2 cellular contexts compared by ENCODE assay signal in genomic region chr12:57037264-57037663, GRCh38.
TF ChIP-seq lines count a peak whose summit lies in the region.

No MANE protein-coding gene starts in this region.

TF ChIP-seq in GM23338, 12 proteins besides CTCF, POLR2A, EP300 and RAD21:
- no peak for TF ChIP-seq NANOG (IDR thresholded peaks at IDR 0.05; ENCODE audit: borderline replicate concordance)
- no peak for TF ChIP-seq JUNB (IDR thresholded peaks at IDR 0.05; ENCODE audit: unreplicated experiment)
- no peak for TF ChIP-seq ZNF114 (CRISPR knock-in tag; IDR thresholded peaks at IDR 0.05)
- no peak for TF ChIP-seq EZH2 (IDR thresholded peaks at IDR 0.05; ENCODE audit: low read depth, unreplicated experiment)
- TF ChIP-seq, protein P1, sequence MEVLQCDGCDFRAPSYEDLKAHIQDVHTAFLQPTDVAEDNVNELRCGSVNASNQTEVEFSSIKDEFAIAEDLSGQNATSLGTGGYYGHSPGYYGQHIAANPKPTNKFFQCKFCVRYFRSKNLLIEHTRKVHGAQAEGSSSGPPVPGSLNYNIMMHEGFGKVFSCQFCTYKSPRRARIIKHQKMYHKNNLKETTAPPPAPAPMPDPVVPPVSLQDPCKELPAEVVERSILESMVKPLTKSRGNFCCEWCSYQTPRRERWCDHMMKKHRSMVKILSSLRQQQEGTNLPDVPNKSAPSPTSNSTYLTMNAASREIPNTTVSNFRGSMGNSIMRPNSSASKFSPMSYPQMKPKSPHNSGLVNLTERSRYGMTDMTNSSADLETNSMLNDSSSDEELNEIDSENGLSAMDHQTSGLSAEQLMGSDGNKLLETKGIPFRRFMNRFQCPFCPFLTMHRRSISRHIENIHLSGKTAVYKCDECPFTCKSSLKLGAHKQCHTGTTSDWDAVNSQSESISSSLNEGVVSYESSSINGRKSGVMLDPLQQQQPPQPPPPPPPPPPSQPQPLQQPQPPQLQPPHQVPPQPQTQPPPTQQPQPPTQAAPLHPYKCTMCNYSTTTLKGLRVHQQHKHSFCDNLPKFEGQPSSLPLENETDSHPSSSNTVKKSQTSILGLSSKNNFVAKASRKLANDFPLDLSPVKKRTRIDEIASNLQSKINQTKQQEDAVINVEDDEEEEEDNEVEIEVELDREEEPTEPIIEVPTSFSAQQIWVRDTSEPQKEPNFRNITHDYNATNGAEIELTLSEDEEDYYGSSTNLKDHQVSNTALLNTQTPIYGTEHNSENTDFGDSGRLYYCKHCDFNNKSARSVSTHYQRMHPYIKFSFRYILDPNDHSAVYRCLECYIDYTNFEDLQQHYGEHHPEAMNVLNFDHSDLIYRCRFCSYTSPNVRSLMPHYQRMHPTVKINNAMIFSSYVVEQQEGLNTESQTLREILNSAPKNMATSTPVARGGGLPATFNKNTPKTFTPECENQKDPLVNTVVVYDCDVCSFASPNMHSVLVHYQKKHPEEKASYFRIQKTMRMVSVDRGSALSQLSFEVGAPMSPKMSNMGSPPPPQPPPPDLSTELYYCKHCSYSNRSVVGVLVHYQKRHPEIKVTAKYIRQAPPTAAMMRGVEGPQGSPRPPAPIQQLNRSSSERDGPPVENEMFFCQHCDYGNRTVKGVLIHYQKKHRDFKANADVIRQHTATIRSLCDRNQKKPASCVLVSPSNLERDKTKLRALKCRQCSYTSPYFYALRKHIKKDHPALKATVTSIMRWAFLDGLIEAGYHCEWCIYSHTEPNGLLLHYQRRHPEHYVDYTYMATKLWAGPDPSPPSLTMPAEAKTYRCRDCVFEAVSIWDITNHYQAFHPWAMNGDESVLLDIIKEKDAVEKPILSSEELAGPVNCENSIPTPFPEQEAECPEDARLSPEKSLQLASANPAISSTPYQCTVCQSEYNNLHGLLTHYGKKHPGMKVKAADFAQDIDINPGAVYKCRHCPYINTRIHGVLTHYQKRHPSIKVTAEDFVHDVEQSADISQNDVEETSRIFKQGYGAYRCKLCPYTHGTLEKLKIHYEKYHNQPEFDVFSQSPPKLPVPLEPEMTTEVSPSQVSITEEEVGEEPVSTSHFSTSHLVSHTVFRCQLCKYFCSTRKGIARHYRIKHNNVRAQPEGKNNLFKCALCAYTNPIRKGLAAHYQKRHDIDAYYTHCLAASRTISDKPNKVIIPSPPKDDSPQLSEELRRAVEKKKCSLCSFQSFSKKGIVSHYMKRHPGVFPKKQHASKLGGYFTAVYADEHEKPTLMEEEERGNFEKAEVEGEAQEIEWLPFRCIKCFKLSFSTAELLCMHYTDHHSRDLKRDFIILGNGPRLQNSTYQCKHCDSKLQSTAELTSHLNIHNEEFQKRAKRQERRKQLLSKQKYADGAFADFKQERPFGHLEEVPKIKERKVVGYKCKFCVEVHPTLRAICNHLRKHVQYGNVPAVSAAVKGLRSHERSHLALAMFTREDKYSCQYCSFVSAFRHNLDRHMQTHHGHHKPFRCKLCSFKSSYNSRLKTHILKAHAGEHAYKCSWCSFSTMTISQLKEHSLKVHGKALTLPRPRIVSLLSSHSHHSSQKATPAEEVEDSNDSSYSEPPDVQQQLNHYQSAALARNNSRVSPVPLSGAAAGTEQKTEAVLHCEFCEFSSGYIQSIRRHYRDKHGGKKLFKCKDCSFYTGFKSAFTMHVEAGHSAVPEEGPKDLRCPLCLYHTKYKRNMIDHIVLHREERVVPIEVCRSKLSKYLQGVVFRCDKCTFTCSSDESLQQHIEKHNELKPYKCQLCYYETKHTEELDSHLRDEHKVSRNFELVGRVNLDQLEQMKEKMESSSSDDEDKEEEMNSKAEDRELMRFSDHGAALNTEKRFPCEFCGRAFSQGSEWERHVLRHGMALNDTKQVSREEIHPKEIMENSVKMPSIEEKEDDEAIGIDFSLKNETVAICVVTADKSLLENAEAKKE (CRISPR knock-in tag; IDR thresholded peaks at IDR 0.05) = no peak
- no peak for TF ChIP-seq STAT1 (IDR thresholded peaks at IDR 0.05; ENCODE audit: unreplicated experiment)
- no peak for TF ChIP-seq REST (IDR thresholded peaks at IDR 0.05; ENCODE audit: unreplicated experiment)
- no peak for TF ChIP-seq EZH2phosphoT487 (IDR thresholded peaks at IDR 0.05; ENCODE audit: unreplicated experiment)
- no peak for TF ChIP-seq POLR2AphosphoS5 (IDR thresholded peaks at IDR 0.05; ENCODE audit: low read depth)
- no peak for TF ChIP-seq CREB1 (CRISPR knock-in tag; IDR thresholded peaks at IDR 0.05; ENCODE audit: low read depth)
- no peak for TF ChIP-seq ZNF331 (CRISPR knock-in tag; IDR thresholded peaks at IDR 0.05; ENCODE audit: low read depth)
- TF ChIP-seq, protein P2, sequence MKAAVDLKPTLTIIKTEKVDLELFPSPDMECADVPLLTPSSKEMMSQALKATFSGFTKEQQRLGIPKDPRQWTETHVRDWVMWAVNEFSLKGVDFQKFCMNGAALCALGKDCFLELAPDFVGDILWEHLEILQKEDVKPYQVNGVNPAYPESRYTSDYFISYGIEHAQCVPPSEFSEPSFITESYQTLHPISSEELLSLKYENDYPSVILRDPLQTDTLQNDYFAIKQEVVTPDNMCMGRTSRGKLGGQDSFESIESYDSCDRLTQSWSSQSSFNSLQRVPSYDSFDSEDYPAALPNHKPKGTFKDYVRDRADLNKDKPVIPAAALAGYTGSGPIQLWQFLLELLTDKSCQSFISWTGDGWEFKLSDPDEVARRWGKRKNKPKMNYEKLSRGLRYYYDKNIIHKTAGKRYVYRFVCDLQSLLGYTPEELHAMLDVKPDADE (IDR thresholded peaks at IDR 0.05) = no peak

TF ChIP-seq in K562, 482 proteins besides CTCF, POLR2A, EP300 and RAD21:
- TF ChIP-seq MIER1 (IDR thresholded peaks at IDR 0.05; ENCODE audit: low read depth) (no peak), RNF2 (IDR thresholded peaks at IDR 0.05) (no peak), PRDM10 (IDR thresholded peaks at IDR 0.05; ENCODE audit: partially characterized antibody) (peak; percentile 46)
